26 cellular contexts compared by ENCODE assay signal in genomic region chr7:71665716-71666115, GRCh38.
"Had no signal": no experiment of that assay in that cellular context is flagged by ENCODE, and none has a peak within 500 bp of the region (broad histone marks: within the 10 kb centered on the region; RNA-seq: fewer than 3 reads in every experiment).

No MANE protein-coding gene starts in this region.

- H3K27me3 ChIP-seq: esophagus muscularis mucosa, foreskin keratinocyte, gastroesophageal sphincter, heart left ventricle, hepatocyte, left lung, right atrium auricular region, thyroid gland, vagina had no signal

- H3K4me2 ChIP-seq: hepatocyte, smooth muscle cell had no signal

- ATAC-seq: foreskin keratinocyte; gastroesophageal sphincter; heart left ventricle; left lung; naive thymus-derived CD4-positive, alpha-beta T cell; sciatic nerve; stimulated activated naive CD8-positive, alpha-beta T cell treated with anti-CD3 and anti-CD28 coated beads, Interleukin-15, amount 100 ng/mL, for 72 hours had no signal

- DNase-seq: dermis blood vessel endothelial cell; effector memory CD4-positive, alpha-beta T cell; foreskin keratinocyte; heart left ventricle; kidney; left lung; mesenchymal stem cell; midbrain; naive thymus-derived CD4-positive, alpha-beta T cell; nucleus accumbens; stimulated activated CD4-positive, alpha-beta T cell treated with anti-CD3 and anti-CD28 coated beads, Interleukin-12 subunit alpha, Interleukin-12 subunit beta, amount 100 ng/mL, for 4 hours; stimulated activated CD4-positive, alpha-beta T cell treated with anti-CD3 and anti-CD28 coated beads, Interleukin-1b, Interleukin-23, amount 100 ng/mL, for 48 hours; stimulated activated CD4-positive, alpha-beta T cell treated with anti-CD3 and anti-CD28 coated beads, Interleukin-4, amount 100 ng/mL, for 1 hour; stimulated activated CD8-positive, alpha-beta memory T cell treated with anti-CD3 and anti-CD28 coated beads, Interleukin-4, amount 100 ng/mL, for 48 hours; stimulated activated naive CD4-positive, alpha-beta T cell; stimulated activated naive CD8-positive, alpha-beta T cell treated with anti-CD3 and anti-CD28 coated beads, Interleukin-15, amount 100 ng/mL, for 72 hours; thyroid gland; trophoblast cell had no signal

- H3K79me2 ChIP-seq: hepatocyte had no signal

- H3K36me3 ChIP-seq: esophagus muscularis mucosa, gastroesophageal sphincter, heart left ventricle, left lung, prostate gland, right atrium auricular region, thyroid gland, vagina had no signal

- H3K27ac ChIP-seq: esophagus muscularis mucosa, foreskin keratinocyte, gastroesophageal sphincter, heart left ventricle, hepatocyte, left lung, prostate gland, right atrium auricular region, thyroid gland, vagina had no signal

- H3K4me1 ChIP-seq: esophagus muscularis mucosa, foreskin keratinocyte, gastroesophageal sphincter, left lung, prostate gland, right atrium auricular region, thyroid gland, vagina had no signal

- H3K4me3 ChIP-seq: esophagus muscularis mucosa, gastroesophageal sphincter, heart left ventricle, hepatocyte, left lung, prostate gland, right atrium auricular region, smooth muscle cell, thyroid gland, vagina had no signal
